1 cellular context compared by ENCODE assay signal in genomic region chr2:120675460-120676130, GRCh38.
TF ChIP-seq lines count a peak whose summit lies in the region.

No MANE protein-coding gene starts in this region.

TF ChIP-seq in HepG2, 621 proteins besides CTCF, POLR2A, EP300 and RAD21 (continued from another document):
- TF ChIP-seq TRAFD1 (CRISPR knock-in tag; IDR thresholded peaks at IDR 0.05; ENCODE audit: borderline replicate concordance) (no peak), SAFB2 (CRISPR knock-in tag; IDR thresholded peaks at IDR 0.05; ENCODE audit: borderline replicate concordance, low read depth) (no peak), LCORL (IDR thresholded peaks at IDR 0.05) (no peak), LCORL (CRISPR knock-in tag; IDR thresholded peaks at IDR 0.05) (no peak), ZNF329 (CRISPR knock-in tag; IDR thresholded peaks at IDR 0.05; ENCODE audit: low read depth) (no peak), JUNB (CRISPR knock-in tag; IDR thresholded peaks at IDR 0.05; ENCODE audit: borderline replicate concordance) (no peak), ZNF589 (CRISPR knock-in tag; conservative IDR thresholded peaks at IDR 0.05) (no peak), REXO4 (CRISPR knock-in tag; IDR thresholded peaks at IDR 0.05; ENCODE audit: borderline replicate concordance) (no peak), ZNF510 (CRISPR knock-in tag; IDR thresholded peaks at IDR 0.05; ENCODE audit: low read depth) (no peak), ZNF770 (CRISPR knock-in tag; IDR thresholded peaks at IDR 0.05) (no peak), NFKB2 (CRISPR knock-in tag; IDR thresholded peaks at IDR 0.05; ENCODE audit: borderline replicate concordance) (peak; percentile 73; the same call in 1 of the 2 replicates), PHF8 (CRISPR knock-in tag; IDR thresholded peaks at IDR 0.05) (no peak)
